9 cellular contexts compared by ENCODE assay signal in genomic region chr4:12852338-12853307, GRCh38.
DNase-seq lines count a peak whose midpoint lies in the region; ATAC-seq lines count a peak whose summit lies in the region.
"Had no signal": no experiment of that assay in that cellular context is flagged by ENCODE, and none has a peak within 500 bp of the region (broad histone marks: within the 10 kb centered on the region; RNA-seq: fewer than 3 reads in every experiment).

No MANE protein-coding gene starts in this region.

- H3K9me3 ChIP-seq in Karpas-422 (ENCODE audit: low read length), result no peaks in the 10 kb centered on the region
- no peaks in the 10 kb centered on the region for H3K9me3 ChIP-seq in CD4-positive, alpha-beta memory T cell (ENCODE audit: control insufficient read depth in 1 of 2, low read length in 2 of 2)

- no peaks in the 10 kb centered on the region for H3K9me3 Mint-ChIP-seq in CD4-positive, alpha-beta memory T cell

- peaks cover 1 to 4% of the 10 kb centered on the region in 2 donors for H3K27me3 Mint-ChIP-seq in CD4-positive, alpha-beta memory T cell

- H3K4me1 ChIP-seq in Karpas-422 (ENCODE audit: low read length), result peaks cover 11% of the 10 kb centered on the region
- H3K4me1 ChIP-seq in CD4-positive, alpha-beta memory T cell (ENCODE audit: insufficient read depth, low read length), result no peaks in the 10 kb centered on the region

- H3K9me2 ChIP-seq in Karpas-422 (replicated peaks; ENCODE audit: insufficient read depth, low read length), result no peaks in the 10 kb centered on the region

- peak overlapping the region; percentile 64 for H3K4me2 ChIP-seq in Karpas-422 (ENCODE audit: low read depth, low read length, poor library complexity, severe bottlenecking)

- no peak overlapping the region for H3K27ac ChIP-seq in Karpas-422 (ENCODE audit: low read length)
- no peak overlapping the region for H3K27ac ChIP-seq in CD4-positive, alpha-beta memory T cell (ENCODE audit: low read depth, low read length)

- no peaks in the 10 kb centered on the region for H3K79me2 ChIP-seq in Karpas-422 (ENCODE audit: low read length)

- CTCF ChIA-PET in CD4-positive, alpha-beta memory T cell (lab: Charles Lee; ENCODE audit: partially characterized antibody), result interaction anchor here (0.8 kb wide), 1 partner anchor 696 kb away, joined by 6 read pairs; no protein-coding TSS in a partner anchor

- H3K4me1 Mint-ChIP-seq in CD4-positive, alpha-beta memory T cell, result no peaks in the 10 kb centered on the region
- H3K4me1 Mint-ChIP-seq: B cell had no signal

- peak; percentile 28 for DNase-seq in NCI-H1694 treated with DMSO at 0.1 percent for 48 hours (lab: John Stamatoyannopoulos, UW)
- no peak for DNase-seq in NCI-H1694 (lab: John Stamatoyannopoulos, UW)
- DNase-seq in Karpas-422, result peak; percentile 75
- DNase-seq in RKO (ENCODE audit: low spot score), result peak; percentile 85
- peak; percentile 66 for DNase-seq in myocyte (ENCODE audit: low read depth)
- no peak for DNase-seq in CD4-positive, alpha-beta memory T cell
- DNase-seq in GOT3 (lab: John Stamatoyannopoulos, UW), result no peak

- no peak overlapping the region for H3K4me3 Mint-ChIP-seq in CD4-positive, alpha-beta memory T cell
- H3K4me3 Mint-ChIP-seq: B cell had no signal

- peak overlapping the region; percentile 40; the same call in 1 of the 2 replicates for H3K4me3 ChIP-seq in Karpas-422 (ENCODE audit: low read length)
- H3K4me3 ChIP-seq in CD4-positive, alpha-beta memory T cell (ENCODE audit: low read length in 2 of 2), result no peak overlapping the region

- H3K9ac ChIP-seq in Karpas-422 (ENCODE audit: low read length), result peak overlapping the region; percentile 40

- no peaks in the 10 kb centered on the region for H3K36me3 ChIP-seq in Karpas-422 (ENCODE audit: insufficient read depth, low read length)
- no peaks in the 10 kb centered on the region for H3K36me3 ChIP-seq in CD4-positive, alpha-beta memory T cell (ENCODE audit: insufficient read depth, low read length)

- no peak overlapping the region for H3K27ac Mint-ChIP-seq in CD4-positive, alpha-beta memory T cell
- H3K27ac Mint-ChIP-seq: B cell had no signal

- H4K20me1 ChIP-seq in Karpas-422 (ENCODE audit: insufficient read depth, low read depth, low read length), result no peaks in the 10 kb centered on the region

- POLR2A ChIA-PET in CD4-positive, alpha-beta memory T cell (lab: Charles Lee; ENCODE audit: partially characterized antibody), result no interaction called here

- intact Hi-C loops in CD4-positive, alpha-beta memory T cell (cut with micrococcal nuclease), result no loop called here

- ATAC-seq in esophagus mucosa, result peak; percentile 67

- H2AFZ ChIP-seq in Karpas-422 (ENCODE audit: low read length), result peak overlapping the region; percentile 82; the same call in 1 of the 2 replicates

- no peaks in the 10 kb centered on the region for H3K36me3 Mint-ChIP-seq in CD4-positive, alpha-beta memory T cell

- H3K27me3 ChIP-seq in Karpas-422 (ENCODE audit: low read length), result no peaks in the 10 kb centered on the region
- no peaks in the 10 kb centered on the region for H3K27me3 ChIP-seq in CD4-positive, alpha-beta memory T cell (ENCODE audit: insufficient read depth, low read length)

Comparison
In these comparisons a context has a peak if more than half of its experiments do, and no peak if none do; other contexts are left out.
1. DNase-seq: peak in NCI-H1694 treated with DMSO at 0.1 percent for 48 hours (single experiment), Karpas-422 (single experiment), RKO (single experiment) and myocyte (single experiment); none in NCI-H1694 (single experiment), CD4-positive, alpha-beta memory T cell (0 of 5) and GOT3 (single experiment).